13 cellular contexts compared by ENCODE assay signal in genomic region chr1:42891471-42891870, GRCh38.
"Had no signal": no experiment of that assay in that cellular context is flagged by ENCODE, and none has a peak within 500 bp of the region (broad histone marks: within the 10 kb centered on the region; RNA-seq: fewer than 3 reads in every experiment).

No MANE protein-coding gene starts in this region.

- H3K27me3 ChIP-seq: ascending aorta, breast epithelium, transverse colon had no signal

- DNase-seq: activated CD4-positive, alpha-beta memory T cell treated with anti-CD3 and anti-CD28 coated beads, Interleukin-2, amount 10 ng/mL, durations not matched to agents 7 days and 5 days; activated CD4-positive, alpha-beta T cell treated with anti-CD3 and anti-CD28 coated beads for 4 hours; activated naive CD4-positive, alpha-beta T cell treated with anti-CD3 and anti-CD28 coated beads, Interleukin-2, amount 10 ng/mL, durations not matched to agents 7 days and 5 days; activated T-cell treated with anti-CD3 and anti-CD28 coated beads, Interleukin-2, amount 50 U/mL, for 24 hours; cerebellar nuclear complex; effector memory CD8-positive, alpha-beta T cell; heart right ventricle; natural killer cell; stimulated activated CD4-positive, alpha-beta T cell treated with anti-CD3 and anti-CD28 coated beads, Interleukin-2, amount 100 ng/mL, for 48 hours; transverse colon had no signal

- H3K4me3 ChIP-seq: ascending aorta, breast epithelium, heart right ventricle, transverse colon had no signal

- H3K9me3 ChIP-seq: ascending aorta, breast epithelium, transverse colon had no signal

- H3K27ac ChIP-seq: ascending aorta, breast epithelium, heart right ventricle, transverse colon had no signal

- ATAC-seq: effector memory CD8-positive, alpha-beta T cell; heart right ventricle; natural killer cell; WTC11 had no signal

- H3K36me3 ChIP-seq: ascending aorta, breast epithelium, heart right ventricle, transverse colon had no signal

- H3K4me1 ChIP-seq: ascending aorta, breast epithelium, heart right ventricle, transverse colon had no signal
